28 cellular contexts compared by ENCODE assay signal in the genomic region with DNA sequence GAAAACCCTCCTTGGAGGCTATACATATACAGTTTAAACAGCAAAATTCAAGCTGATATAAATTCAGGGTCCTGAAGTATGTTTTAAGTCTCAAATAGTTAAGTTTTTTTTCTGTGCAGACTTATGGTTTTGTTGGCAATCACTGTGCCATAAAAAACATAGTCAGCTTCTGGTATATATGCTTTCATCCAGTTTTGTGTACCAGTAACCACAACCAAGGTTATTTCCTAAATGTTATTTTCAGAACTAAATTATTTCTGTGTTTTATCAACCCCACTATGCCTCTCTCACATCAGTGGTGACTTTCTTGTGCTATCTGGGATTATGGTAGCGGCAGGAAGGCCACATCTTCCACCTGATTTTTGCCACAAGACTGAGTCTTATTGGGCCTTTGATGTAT.
"Had no signal": no experiment of that assay in that cellular context is flagged by ENCODE, and none has a peak within 500 bp of the region (broad histone marks: within the 10 kb centered on the region; RNA-seq: fewer than 3 reads in every experiment).

No MANE protein-coding gene starts in this region.

- H3K9me3 ChIP-seq: colonic mucosa, gastrocnemius medialis had no signal

- H2AFZ ChIP-seq: hepatocyte had no signal

- ATAC-seq: effector memory CD8-positive, alpha-beta T cell; esophagus mucosa; foreskin keratinocyte; gastrocnemius medialis; gastroesophageal sphincter; heart left ventricle; heart right ventricle had no signal

- FAIRE-seq: endometrium, endothelial cell of umbilical vein, frontal cortex had no signal

- DNase-seq: colonic mucosa; cortex of kidney; dermis blood vessel endothelial cell; dorsolateral prefrontal cortex; effector CD4-positive, alpha-beta T cell; effector CD8-positive, alpha-beta T cell; effector memory CD4-positive, alpha-beta T cell; effector memory CD8-positive, alpha-beta T cell; endodermal cell; erythroblast; esophagus squamous epithelium; foreskin fibroblast; foreskin keratinocyte; foreskin melanocyte; gastrocnemius medialis; glutamatergic neuron; head of caudate nucleus; heart left ventricle; heart right ventricle had no signal

- H3K4me2 ChIP-seq: hepatocyte had no signal

- H3K79me2 ChIP-seq: hepatocyte had no signal

- H3K4me1 ChIP-seq: colonic mucosa, esophagus muscularis mucosa, esophagus squamous epithelium, foreskin keratinocyte, gastrocnemius medialis, gastroesophageal sphincter, heart left ventricle, heart right ventricle had no signal

- H3K4me3 ChIP-seq: colonic mucosa, coronary artery, dorsolateral prefrontal cortex, esophagus muscularis mucosa, esophagus squamous epithelium, gastrocnemius medialis, gastroesophageal sphincter, heart left ventricle, heart right ventricle, hepatocyte had no signal

- H3K27ac ChIP-seq: colonic mucosa, coronary artery, dorsolateral prefrontal cortex, epithelial cell of prostate, esophagus muscularis mucosa, esophagus squamous epithelium, foreskin keratinocyte, gastrocnemius medialis, gastroesophageal sphincter, heart left ventricle, heart right ventricle, hepatocyte had no signal

- H3K27me3 ChIP-seq: colonic mucosa, esophagus muscularis mucosa, esophagus squamous epithelium, foreskin keratinocyte, gastrocnemius medialis, gastroesophageal sphincter, heart left ventricle, heart right ventricle, hepatocyte had no signal

- H3K36me3 ChIP-seq: colonic mucosa, esophagus muscularis mucosa, esophagus squamous epithelium, gastrocnemius medialis, gastroesophageal sphincter, heart left ventricle, heart right ventricle had no signal
